In genomic region chr5:1644810-1645571, GRCh38 we compare ENCODE assay signal across 9 cellular contexts.
DNase-seq lines count a peak whose midpoint lies in the region; ATAC-seq, FAIRE-seq and TF ChIP-seq lines count a peak whose summit lies in the region.
"Had no signal": no experiment of that assay in that cellular context is flagged by ENCODE, and none has a peak within 500 bp of the region (broad histone marks: within the 10 kb centered on the region; RNA-seq: fewer than 3 reads in every experiment).

No MANE protein-coding gene starts in this region.

- H3K4me3 ChIP-seq in H7 (ENCODE audit: insufficient read depth, low read depth, low read length) (peak overlapping the region; percentile 37; the same call in 1 of the 2 replicates), adrenal gland (peak overlapping the region in 1 of 4 donors; percentile 33), left ventricle myocardium inferior (peak overlapping the region; percentile 58), psoas muscle (peak overlapping the region; percentile 24)

- WGBS in adrenal gland, 4 donors, result 5 to 10% (median 5%) methylated on average over 22 to 51 of the region's 52 CpGs
- 2 to 4% (median 3%) methylated on average over 47 to 50 of the region's 52 CpGs for WGBS in psoas muscle, 3 donors

- H3K36me3 ChIP-seq in H7 (replicated peaks; ENCODE audit: control insufficient read depth, insufficient read depth, low read length) (no peaks in the 10 kb centered on the region), adrenal gland (replicated peaks in 1 of 2) (no peaks in the 10 kb centered on the region), left ventricle myocardium inferior (no peaks in the 10 kb centered on the region), psoas muscle (ENCODE audit: insufficient read depth in 1 of 2, low read depth in 1 of 2) (no peaks in the 10 kb centered on the region)

- TF ChIP-seq POLR2A in adrenal gland (IDR thresholded peaks at IDR 0.05), result no peak

- intact Hi-C loops in adrenal gland (cut with DNase I), result loop anchor here (5.0 to 10.0 kb wide), 6 partner anchors 263 to 723 kb away; partner anchors contain the start of gene CLPTM1L (in 1 of the 2)
- intact Hi-C loops in left ventricle myocardium inferior (cut with micrococcal nuclease), result no loop called here
- intact Hi-C loops in psoas muscle (cut with DNase I), result loop anchor here (5.0 to 10.0 kb wide), 3 partner anchors 260 to 480 kb away; no protein-coding TSS in a partner anchor

- H3K4me1 ChIP-seq in adrenal gland (replicated peaks in 1 of 2) (no peaks in the 10 kb centered on the region), left ventricle myocardium inferior (peaks cover 10% of the 10 kb centered on the region), psoas muscle (no peaks in the 10 kb centered on the region)

- DNase-seq in Daoy (ENCODE audit: low read depth) (peak; percentile 87), H7 (peak; percentile 96), NCI-H1092 treated with DMSO at 0.1 percent for 48 hours (lab: John Stamatoyannopoulos, UW) (peak; percentile 74), T follicular helper cell (ENCODE audit: low read depth) (peak; percentile 63), adrenal gland (peak; percentile 72 to 87 (median 85)), left ventricle myocardium inferior (peak; percentile 82), psoas muscle (peak; percentile 82 to 90), urothelium cell line (ENCODE audit: low spot score) (peak; percentile 91)

- H3K27ac ChIP-seq in adrenal gland (no peak overlapping the region), left ventricle myocardium inferior (replicated peaks) (peak overlapping the region; percentile 44), psoas muscle (no peak overlapping the region)
- H3K27ac ChIP-seq: skin epidermis had no signal

- H3K27me3 ChIP-seq in H7 (ENCODE audit: control insufficient read depth, insufficient read depth, low read length) (peaks cover 20% of the 10 kb centered on the region), adrenal gland (peaks cover 20% of the 10 kb centered on the region), left ventricle myocardium inferior (ENCODE audit: low read depth) (peaks cover 53% of the 10 kb centered on the region), psoas muscle (ENCODE audit: insufficient read depth in 3 of 3, low read length in 2 of 3) (peaks cover 4 to 39% (median 8%) of the 10 kb centered on the region in 3 donors)

- peak; percentile 91 to 98 (median 94) for ATAC-seq in psoas muscle

- TF ChIP-seq CTCF in adrenal gland (IDR thresholded peaks at IDR 0.05), result peak; percentile 73 to 94 (median 84)
- peak; percentile 86 for TF ChIP-seq CTCF in left ventricle myocardium inferior (IDR thresholded peaks at IDR 0.05; ENCODE audit: borderline replicate concordance)
- peak; percentile 83 for TF ChIP-seq CTCF in psoas muscle (IDR thresholded peaks at IDR 0.05)

- H3K9me3 ChIP-seq in adrenal gland (replicated peaks in 1 of 3) (no peaks in the 10 kb centered on the region), left ventricle myocardium inferior (replicated peaks) (no peaks in the 10 kb centered on the region), psoas muscle (no peaks in the 10 kb centered on the region)

- FAIRE-seq in urothelium cell line (lab: Jason Lieb, UNC), result peak; percentile 17
